1 cellular context compared by ENCODE assay signal in genomic region chr18:79947054-79947755, GRCh38.
TF ChIP-seq lines count a peak whose summit lies in the region.

No MANE protein-coding gene starts in this region.

TF ChIP-seq in HepG2, 621 proteins besides CTCF, POLR2A, EP300 and RAD21:
- TF ChIP-seq ZNF652 (CRISPR knock-in tag; IDR thresholded peaks at IDR 0.05; ENCODE audit: borderline replicate concordance, low read depth) (no peak), CEBPG (CRISPR knock-in tag; IDR thresholded peaks at IDR 0.05) (no peak)
